Comparison of ENCODE assay signal across 10 cellular contexts in the genomic region with DNA sequence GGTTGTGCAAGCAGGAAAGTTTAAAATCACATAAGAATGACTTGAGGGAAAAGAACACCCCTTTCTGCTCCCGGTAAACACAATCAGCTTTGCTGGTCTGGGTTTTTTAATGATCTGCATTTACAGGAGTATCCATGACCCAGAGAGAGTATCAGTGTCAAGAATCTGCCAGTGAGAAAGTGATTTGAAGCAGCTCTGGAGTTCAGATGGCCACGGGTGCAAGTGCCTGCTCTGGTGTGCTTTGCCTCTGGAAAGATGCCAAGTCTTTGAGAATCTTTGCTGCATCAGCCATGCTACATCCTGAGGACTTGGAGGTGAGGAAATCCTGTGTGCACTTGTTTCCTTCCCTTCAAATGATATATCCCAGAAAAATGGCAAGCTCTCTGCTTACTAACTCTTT. TPM values are rescaled to one million over a fixed set of nuclear protein-coding genes. Genes with fewer than 3 reads are reported as not detected.
A peak's percentile ranks its signal among the peaks of the same experiment; 100 is the strongest.
DNase-seq lines count a peak whose midpoint lies in the region; ATAC-seq and TF ChIP-seq lines count a peak whose summit lies in the region.
"Had no signal": no experiment of that assay in that cellular context is flagged by ENCODE, and none has a peak within 500 bp of the region (broad histone marks: within the 10 kb centered on the region; RNA-seq: fewer than 3 reads in every experiment).

No MANE protein-coding gene starts in this region.

- no peak overlapping the region for H3K4ac ChIP-seq in mesenchymal stem cell (ENCODE audit: low read depth in 1 of 2, low read length in 2 of 2)

- H3K4me2 ChIP-seq in DND-41 (ENCODE audit: insufficient read depth, low read length) (peak overlapping the region; percentile 62), Loucy (ENCODE audit: low read depth, low read length, poor library complexity, severe bottlenecking) (peak overlapping the region; percentile 96), mesenchymal stem cell (ENCODE audit: low read length, poor library complexity, severe bottlenecking) (no peak overlapping the region)

- TF ChIP-seq CTCF in DND-41 (IDR thresholded peaks at IDR 0.05; ENCODE audit: borderline replicate concordance, extremely low read depth, low read length, poor library complexity, severe bottlenecking) (no peak), Loucy (conservative IDR thresholded peaks at IDR 0.05; ENCODE audit: low read length) (no peak), CD14-positive monocyte (IDR thresholded peaks at IDR 0.05) (no peak)

- no peak overlapping the region for H2AK5ac ChIP-seq in mesenchymal stem cell (ENCODE audit: low read length, severe bottlenecking)

- H3K9ac ChIP-seq in DND-41 (ENCODE audit: low read depth, low read length) (peak overlapping the region; percentile 40), Loucy (ENCODE audit: low read depth, low read length, poor library complexity, severe bottlenecking) (peak overlapping the region; percentile 84), mesenchymal stem cell (ENCODE audit: low read length) (no peak overlapping the region)

- no peaks in the 10 kb centered on the region for H3K9me2 ChIP-seq in Loucy (replicated peaks; ENCODE audit: low read depth, low read length)

- no peak overlapping the region for H3K27ac Mint-ChIP-seq in CD14-positive monocyte

- H2BK5ac ChIP-seq in mesenchymal stem cell (ENCODE audit: low read depth, low read length, poor library complexity, severe bottlenecking): no peak overlapping the region

- H2AFZ ChIP-seq in DND-41 (ENCODE audit: low read depth, low read length) (peak overlapping the region; percentile 64), Loucy (ENCODE audit: low read length) (0 out of 2 replicates have a peak overlapping the region, but pooled peaks have one; percentile 35), mesenchymal stem cell (ENCODE audit: low read depth, low read length) (no peak overlapping the region)

- H3K36me3 ChIP-seq in DND-41 (ENCODE audit: insufficient read depth, low read length): no peaks in the 10 kb centered on the region
- H3K36me3 ChIP-seq in Loucy (ENCODE audit: insufficient read depth, low read length): no peaks in the 10 kb centered on the region; the same call in 1 of the 2 replicates
- no peaks in the 10 kb centered on the region for H3K36me3 ChIP-seq in mesenchymal stem cell (ENCODE audit: control insufficient read depth in 1 of 2, insufficient read depth in 2 of 2, low read depth in 1 of 2, low read length in 2 of 2)

- H3K4me3 ChIP-seq in DND-41 (ENCODE audit: low read depth in 1 of 2, low read length in 2 of 2): peak overlapping the region in 1 of 2 experiments; percentile 33; a peak in 2 of 4 replicates
- peak overlapping the region; percentile 75 for H3K4me3 ChIP-seq in Loucy (ENCODE audit: low read length, poor library complexity, severe bottlenecking)
- no peak overlapping the region for H3K4me3 ChIP-seq in mesenchymal stem cell (ENCODE audit: insufficient read depth in 1 of 2, low read depth in 1 of 2, low read length in 2 of 2)

- H3K9me3 Mint-ChIP-seq in CD14-positive monocyte: peaks cover 0 to 4% (median 0%) of the 10 kb centered on the region in 7 donors

- no peaks in the 10 kb centered on the region for H3K36me3 Mint-ChIP-seq in CD14-positive monocyte

- no peak overlapping the region for H3K23ac ChIP-seq in mesenchymal stem cell (ENCODE audit: low read length in 2 of 2)

- H3K27me3 ChIP-seq in DND-41 (ENCODE audit: insufficient read depth, low read length, poor library complexity) (no peaks in the 10 kb centered on the region), Loucy (ENCODE audit: insufficient read depth, low read length, poor library complexity, severe bottlenecking) (no peaks in the 10 kb centered on the region), mesenchymal stem cell (ENCODE audit: control insufficient read depth in 1 of 2, insufficient read depth in 1 of 2, low read length in 2 of 2) (no peaks in the 10 kb centered on the region)

- H2BK15ac ChIP-seq in mesenchymal stem cell (ENCODE audit: low read depth, poor library complexity, severe bottlenecking): no peak overlapping the region

- no peak overlapping the region for H3K4me3 Mint-ChIP-seq in CD14-positive monocyte

- H3K4me1 ChIP-seq in DND-41 (ENCODE audit: insufficient read depth, low read length): peaks cover 29% of the 10 kb centered on the region
- H3K4me1 ChIP-seq in Loucy (ENCODE audit: insufficient read depth, low read length, poor library complexity, severe bottlenecking): peaks cover 62% of the 10 kb centered on the region
- peaks cover 1% of the 10 kb centered on the region for H3K4me1 ChIP-seq in mesenchymal stem cell (ENCODE audit: control insufficient read depth, insufficient read depth, low read depth, low read length)

- peak; percentile 68 for ATAC-seq in DND-41 (ENCODE audit: insufficient read depth, low read depth)

- intact Hi-C loops in CD14-positive monocyte (cut with micrococcal nuclease): no loop called here

- H3K27me3 Mint-ChIP-seq in CD14-positive monocyte (ENCODE audit: low read depth in 3 of 3): peaks cover 0 to 3% (median 1%) of the 10 kb centered on the region in 3 donors

- whole genome bisulfite sequencing in mesenchymal stem cell: 69% methylated on average over 2 of the region's 2 CpGs

- no peaks in the 10 kb centered on the region for H3K79me2 ChIP-seq in DND-41 (ENCODE audit: insufficient read depth, low read length)
- H3K79me2 ChIP-seq in Loucy (ENCODE audit: insufficient read depth, low read length): peaks cover 30% of the 10 kb centered on the region

- DNase-seq in DND-41 (peak; percentile 58), amniotic epithelial cell (ENCODE audit: low read depth) (peak; percentile 16), mesenchymal stem cell (peak; percentile 13), CD14-positive monocyte (ENCODE audit: low spot score) (no peak), NK-92 (lab: John Stamatoyannopoulos, UW; ENCODE audit: unreplicated experiment) (no peak), dedifferentiated amniotic fluid mesenchymal stem cell (ENCODE audit: extremely low spot score) (no peak)
- DNase-seq: DMS153, KBM-7, mesendoderm had no signal

- no peaks in the 10 kb centered on the region for H3K79me1 ChIP-seq in mesenchymal stem cell (replicated peaks; ENCODE audit: low read length, poor library complexity, severe bottlenecking)

- H3K4me1 Mint-ChIP-seq in CD14-positive monocyte: peaks cover 10% of the 10 kb centered on the region

- H3K18ac ChIP-seq in mesenchymal stem cell (ENCODE audit: low read depth in 1 of 2, low read length in 2 of 2): no peak overlapping the region

- H3K27ac ChIP-seq in DND-41 (ENCODE audit: low read length): peak overlapping the region; percentile 83
- no peak overlapping the region for H3K27ac ChIP-seq in mesenchymal stem cell (ENCODE audit: low read length, poor library complexity, severe bottlenecking)

- H4K20me1 ChIP-seq in DND-41 (ENCODE audit: insufficient read depth, low read length): no peaks in the 10 kb centered on the region
- H4K20me1 ChIP-seq in Loucy (ENCODE audit: insufficient read depth, low read length, poor library complexity, severe bottlenecking): no peaks in the 10 kb centered on the region

- no peak overlapping the region for H2BK12ac ChIP-seq in mesenchymal stem cell (ENCODE audit: low read length in 2 of 2)

- H2BK120ac ChIP-seq in mesenchymal stem cell (ENCODE audit: low read depth, low read length): no peak overlapping the region

- H4K91ac ChIP-seq in mesenchymal stem cell (ENCODE audit: low read length): no peak overlapping the region

- no peak overlapping the region for H4K8ac ChIP-seq in mesenchymal stem cell (ENCODE audit: low read length)

- H3K14ac ChIP-seq in mesenchymal stem cell (ENCODE audit: low read length in 2 of 2): no peak overlapping the region

- H3F3A ChIP-seq in Loucy (ENCODE audit: low read depth): peaks cover 20% of the 10 kb centered on the region

- H3K9me3 ChIP-seq in DND-41 (ENCODE audit: insufficient read depth, low read length, severe bottlenecking): no peaks in the 10 kb centered on the region
- H3K9me3 ChIP-seq in Loucy (ENCODE audit: insufficient read depth, low read depth, low read length): no peaks in the 10 kb centered on the region
- no peaks in the 10 kb centered on the region for H3K9me3 ChIP-seq in mesenchymal stem cell (ENCODE audit: control insufficient read depth, low read length)

RNA-seq across cellular contexts. Expression of a gene that starts 18.6 kb away (rescaled TPM):
- 9.2 TPM for polyA plus RNA-seq in mesenchymal stem cell (2013, experiment 1 of 2)
- polyA plus RNA-seq in mesenchymal stem cell (2013, experiment 2 of 2): 8.3 TPM
- 1 to 10 TPM; 6.7 to 8.0 TPM for polyA plus RNA-seq in CD14-positive monocyte

Comparison
In these comparisons a context has a peak if more than half of its experiments do, and no peak if none do; other contexts are left out.
1. DNase-seq: peak in DND-41 (single experiment), amniotic epithelial cell (single experiment) and mesenchymal stem cell (single experiment); none in CD14-positive monocyte (single experiment), NK-92 (single experiment) and dedifferentiated amniotic fluid mesenchymal stem cell (single experiment).